Comparison of ENCODE assay signal across 8 cellular contexts in the genomic region with DNA sequence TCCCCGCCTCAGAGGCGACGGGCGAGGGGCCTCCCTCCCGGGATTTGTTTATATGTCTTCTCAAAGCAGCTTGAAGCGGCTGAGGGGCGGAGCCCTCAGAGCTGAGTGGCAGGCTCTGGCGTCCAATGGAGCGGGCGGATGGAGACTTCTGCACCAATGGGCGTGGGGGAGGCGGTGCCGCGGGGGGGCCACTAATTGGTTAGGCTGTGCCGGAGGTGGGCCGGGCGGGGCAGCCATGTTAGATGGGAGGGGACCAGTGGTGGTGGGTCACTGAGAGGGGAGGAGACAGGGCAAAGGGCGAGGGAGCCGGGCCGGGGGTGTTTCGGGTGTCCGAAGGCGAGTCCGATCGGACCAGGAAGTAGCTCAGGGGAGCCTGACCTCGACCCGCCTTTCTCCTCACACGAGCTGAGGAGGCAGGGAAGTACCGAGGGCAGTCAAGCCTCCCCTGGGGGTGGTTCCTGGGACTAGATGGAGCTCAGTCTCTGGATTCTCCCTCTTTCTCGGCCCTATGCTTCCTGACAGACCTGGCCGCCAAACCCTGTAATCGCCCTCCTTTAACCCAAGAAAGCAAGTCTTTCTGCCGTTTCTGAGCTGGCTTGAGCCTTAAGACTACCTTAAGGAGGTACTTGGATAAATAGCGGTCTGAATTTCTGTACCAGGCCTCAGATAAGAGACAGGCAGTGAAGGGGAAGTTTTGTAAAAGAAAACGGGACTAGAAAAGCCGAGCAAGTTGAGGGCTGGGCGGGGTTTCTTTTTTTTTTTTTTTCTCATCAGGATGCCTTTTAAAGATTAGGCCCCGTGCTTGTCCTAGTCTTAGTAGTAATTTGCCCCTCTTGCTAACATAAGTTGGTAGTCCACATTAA. TPM values are rescaled to one million over a fixed set of nuclear protein-coding genes. Genes with fewer than 3 reads are reported as not detected.
DNase-seq lines count a peak whose midpoint lies in the region; ATAC-seq lines count a peak whose summit lies in the region.

No MANE protein-coding gene starts in this region.

- CTCF ChIA-PET in activated CD4-positive, alpha-beta T cell treated with anti-CD3 and anti-CD28 coated beads, Interleukin-2, amount 10 ng/mL, durations not matched to agents 7 days and 5 days (lab: Charles Lee): interaction anchor here (0.6 to 1.8 kb wide), 9 partner anchors 9 to 286 kb away, joined by 3 to 9 read pairs (median 5); a partner anchor contains a TSS

- peak overlapping the region; percentile 95 for H3K4me3 Mint-ChIP-seq in activated CD4-positive, alpha-beta T cell treated with anti-CD3 and anti-CD28 coated beads, Interleukin-2, amount 10 ng/mL, durations not matched to agents 7 days and 5 days

- H3K36me3 Mint-ChIP-seq in activated CD4-positive, alpha-beta T cell treated with anti-CD3 and anti-CD28 coated beads, Interleukin-2, amount 10 ng/mL, durations not matched to agents 7 days and 5 days (ENCODE audit: low read depth): peaks cover 2% of the 10 kb centered on the region

- no peaks in the 10 kb centered on the region for H3K9me3 Mint-ChIP-seq in activated CD4-positive, alpha-beta T cell treated with anti-CD3 and anti-CD28 coated beads, Interleukin-2, amount 10 ng/mL, durations not matched to agents 7 days and 5 days

- no peaks in the 10 kb centered on the region for H3K27me3 Mint-ChIP-seq in activated CD4-positive, alpha-beta T cell treated with anti-CD3 and anti-CD28 coated beads, Interleukin-2, amount 10 ng/mL, durations not matched to agents 7 days and 5 days

- H3K4me1 Mint-ChIP-seq in activated CD4-positive, alpha-beta T cell treated with anti-CD3 and anti-CD28 coated beads, Interleukin-2, amount 10 ng/mL, durations not matched to agents 7 days and 5 days: peaks cover 50% of the 10 kb centered on the region

- ATAC-seq in GM19351 (IDR thresholded peaks at IDR 0.05; ENCODE audit: unreplicated experiment) (peak; percentile 76), HG03520 (IDR thresholded peaks at IDR 0.05; ENCODE audit: unreplicated experiment) (peak; percentile 78), left lobe of liver (peak; percentile 89)

- peak overlapping the region; percentile 94 for H3K27ac Mint-ChIP-seq in activated CD4-positive, alpha-beta T cell treated with anti-CD3 and anti-CD28 coated beads, Interleukin-2, amount 10 ng/mL, durations not matched to agents 7 days and 5 days

- POLR2A ChIA-PET in activated CD4-positive, alpha-beta T cell treated with anti-CD3 and anti-CD28 coated beads, Interleukin-2, amount 10 ng/mL, durations not matched to agents 7 days and 5 days (lab: Charles Lee): interaction anchor here (1.0 to 1.5 kb wide), 2 partner anchors 34 to 73 kb away, joined by 3 to 10 read pairs; a partner anchor contains a TSS

- DNase-seq in C1 segment of cervical spinal cord (lab: John Stamatoyannopoulos, UW) (peak; percentile 93 to 99 (median 97)), NCI-H526 treated with DMSO at 0.1 percent for 48 hours (lab: John Stamatoyannopoulos, UW) (peak; percentile 81), cortex of kidney (lab: John Stamatoyannopoulos, UW) (peak; percentile 73), left lobe of liver (ENCODE audit: low spot score) (peak; percentile 99)
- DNase-seq in activated CD4-positive, alpha-beta T cell treated with anti-CD3 and anti-CD28 coated beads, Interleukin-2, amount 10 ng/mL, durations not matched to agents 7 days and 5 days: peak; percentile 100
- peak; percentile 99 for DNase-seq in stimulated activated CD4-positive, alpha-beta T cell treated with anti-CD3 and anti-CD28 coated beads, Interleukin-2, amount 100 ng/mL, for 24 hours

RNA-seq across cellular contexts. Expression of a gene that starts 1.1 kb away (rescaled TPM):
- 10 to 100 TPM; 17.1 to 18.7 TPM for total RNA-seq in activated CD4-positive, alpha-beta T cell treated with anti-CD3 and anti-CD28 coated beads, Interleukin-2, amount 10 ng/mL, durations not matched to agents 7 days and 5 days
- total RNA-seq in left lobe of liver: 10.2 TPM

Comparison
In these comparisons a context has a peak if more than half of its experiments do, and no peak if none do; other contexts are left out.
1. Peak in every context shown above with its lines: DNase-seq and ATAC-seq.